ENCODE assay signal across 1 cellular context in genomic region chr15:90483640-90484039, GRCh38.
TF ChIP-seq lines count a peak whose summit lies in the region.

No MANE protein-coding gene starts in this region.

TF ChIP-seq in K562, 482 proteins besides CTCF, POLR2A, EP300 and RAD21 (continued from another document):
- no peak for TF ChIP-seq MGA (IDR thresholded peaks at IDR 0.05)
- peak; percentile 63 for TF ChIP-seq MAFG (tag; conservative IDR thresholded peaks at IDR 0.05)
- TF ChIP-seq SMAD2 (IDR thresholded peaks at IDR 0.05; ENCODE audit: low read depth, low read length), result no peak
- TF ChIP-seq L3MBTL2 (IDR thresholded peaks at IDR 0.05), result no peak
- peak; percentile 36; the same call in 1 of the 2 replicates for TF ChIP-seq MAFK (IDR thresholded peaks at IDR 0.05; ENCODE audit: low read length)
- peak; percentile 68 for TF ChIP-seq C11orf30 (IDR thresholded peaks at IDR 0.05; ENCODE audit: low read depth)
- TF ChIP-seq SUPT5H (IDR thresholded peaks at IDR 0.05), result no peak
- no peak for TF ChIP-seq IRF9 (tag; IDR thresholded peaks at IDR 0.05)
- no peak for TF ChIP-seq ZBTB5 (IDR thresholded peaks at IDR 0.05)
- TF ChIP-seq ZNF316 (IDR thresholded peaks at IDR 0.05), result peak; percentile 87
- TF ChIP-seq U2AF2 (optimal IDR thresholded peaks at IDR 0.05; ENCODE audit: low read depth, low read length), result no peak
- TF ChIP-seq MAFF (IDR thresholded peaks at IDR 0.05; ENCODE audit: low read length), result peak; percentile 53; the same call in 1 of the 2 replicates
- TF ChIP-seq STAT5A (IDR thresholded peaks at IDR 0.05; ENCODE audit: borderline replicate concordance, low read length), result no peak
- no peak for TF ChIP-seq ZNF318 (IDR thresholded peaks at IDR 0.05; ENCODE audit: borderline replicate concordance in 1 of 2, low read depth in 1 of 2)
- TF ChIP-seq MIER1 (IDR thresholded peaks at IDR 0.05; ENCODE audit: low read depth), result no peak
- no peak for TF ChIP-seq TAF15 (IDR thresholded peaks at IDR 0.05; ENCODE audit: low read depth, low read length)
- TF ChIP-seq ATF6 (CRISPR knock-in tag; IDR thresholded peaks at IDR 0.05), result no peak
- TF ChIP-seq ZNF780A (CRISPR knock-in tag; IDR thresholded peaks at IDR 0.05), result no peak
- TF ChIP-seq MXI1 (IDR thresholded peaks at IDR 0.05; ENCODE audit: low read depth, low read length), result no peak
